In the genomic region with DNA sequence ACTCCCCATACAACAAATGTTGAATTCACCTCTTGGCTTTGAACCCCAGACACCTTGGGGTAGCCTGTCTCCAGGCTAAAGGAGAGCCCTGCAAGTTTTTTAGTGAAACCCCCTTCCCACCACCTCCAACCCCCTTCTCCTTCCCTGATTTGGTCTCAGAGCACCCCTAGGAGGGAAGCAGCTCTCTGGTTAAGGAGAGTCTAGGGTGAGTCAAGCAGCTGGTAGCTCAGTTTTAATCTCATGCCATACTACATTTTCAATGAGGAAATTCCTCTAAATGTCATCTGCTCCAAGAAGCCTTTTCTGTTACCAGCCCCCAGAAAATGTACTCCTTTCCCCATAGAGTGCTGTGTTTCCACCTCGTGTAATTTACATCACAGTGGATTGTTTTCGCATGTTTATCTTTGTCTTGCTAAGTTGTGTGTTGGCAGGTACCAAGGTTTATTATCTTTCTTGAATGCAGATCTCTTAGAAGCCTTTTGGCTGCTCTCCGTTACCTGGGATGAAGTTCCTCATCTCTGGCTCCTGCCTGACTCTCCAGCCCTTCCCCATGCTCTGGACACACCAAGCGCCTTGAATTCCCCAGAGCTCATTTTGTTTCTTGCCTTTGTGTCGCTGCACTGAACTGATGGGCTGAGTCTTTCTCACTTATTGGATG, we compare ENCODE assay signal across 15 cellular contexts.
DNase-seq lines count a peak whose midpoint lies in the region; ATAC-seq, FAIRE-seq and TF ChIP-seq lines count a peak whose summit lies in the region.
"Had no signal": no experiment of that assay in that cellular context is flagged by ENCODE, and none has a peak within 500 bp of the region (broad histone marks: within the 10 kb centered on the region; RNA-seq: fewer than 3 reads in every experiment).

No MANE protein-coding gene starts in this region.

- H3K4me2 ChIP-seq in skeletal muscle satellite cell (ENCODE audit: low read length), result peak overlapping the region; percentile 72

- no peak for FAIRE-seq in H54 (lab: Jason Lieb, UNC)
- FAIRE-seq: pancreas had no signal

- TF ChIP-seq POLR2A in H54 (IDR thresholded peaks at IDR 0.05; ENCODE audit: low read depth, low read length), result no peak

- DNase-seq in H54 (ENCODE audit: insufficient read length, low spot score) (peak; percentile 25), SJSA1 (ENCODE audit: low read depth in 1 of 2, low spot score in 2 of 2) (no peak), fibroblast of peridontal ligament (ENCODE audit: extremely low read depth) (peak; percentile 66), DMS 273 treated with DMSO at 0.1 percent for 48 hours (lab: John Stamatoyannopoulos, UW) (no peak), cardiac septum (ENCODE audit: low spot score) (no peak), SW480 (ENCODE audit: low spot score) (no peak)
- DNase-seq: activated T-cell treated with anti-CD3 and anti-CD28 coated beads, Interleukin-2, amount 50 U/mL, for 1 hour; aorta; MM.1S; NCI-H2171 treated with DMSO at 0.1 percent for 48 hours; pancreas; T-helper 1 cell; testis had no signal

- peak overlapping the region; percentile 91 for H3K27ac ChIP-seq in SJSA1
- H3K27ac ChIP-seq: pancreas, testis had no signal

- H3K36me3 ChIP-seq in SJSA1 (no peaks in the 10 kb centered on the region), skeletal muscle satellite cell (ENCODE audit: insufficient read depth, low read length) (peaks cover 35% of the 10 kb centered on the region)
- H3K36me3 ChIP-seq: pancreas had no signal

- no peak for ATAC-seq in GM21528 (IDR thresholded peaks at IDR 0.05; ENCODE audit: low FRiP score, unreplicated experiment)
- ATAC-seq: pancreas had no signal

- H3K27me3 ChIP-seq in SJSA1 (replicated peaks) (no peaks in the 10 kb centered on the region), skeletal muscle satellite cell (ENCODE audit: control insufficient read depth, insufficient read depth, low read length) (no peaks in the 10 kb centered on the region)
- H3K27me3 ChIP-seq: pancreas, testis had no signal

- peak overlapping the region; percentile 82 for H3K9ac ChIP-seq in skeletal muscle satellite cell (ENCODE audit: low read depth, low read length)

- H3K9me3 ChIP-seq in SJSA1 (replicated peaks), result no peaks in the 10 kb centered on the region
- H3K9me3 ChIP-seq in skeletal muscle satellite cell (replicated peaks; ENCODE audit: low read length), result no peaks in the 10 kb centered on the region
- H3K9me3 ChIP-seq: pancreas, testis had no signal

- H3K4me3 ChIP-seq in SJSA1, result no peak overlapping the region
- H3K4me3 ChIP-seq in skeletal muscle satellite cell (ENCODE audit: low read length), result peak overlapping the region; percentile 46
- H3K4me3 ChIP-seq: pancreas, testis had no signal

- intact Hi-C loops in cardiac septum (cut with DNase I), result no loop called here

- peaks cover 52% of the 10 kb centered on the region for H3K4me1 ChIP-seq in SJSA1 (replicated peaks)
- peaks cover 73% of the 10 kb centered on the region for H3K4me1 ChIP-seq in skeletal muscle satellite cell (ENCODE audit: control insufficient read depth, insufficient read depth, low read length)
- H3K4me1 ChIP-seq: pancreas, testis had no signal

Comparison
In these comparisons a context has a peak if more than half of its experiments do, and no peak if none do; other contexts are left out.
1. DNase-seq: peak in H54 (single experiment) and fibroblast of peridontal ligament (single experiment); none in SJSA1 (0 of 2), DMS 273 treated with DMSO at 0.1 percent for 48 hours (single experiment), cardiac septum (single experiment) and SW480 (single experiment).